Comparison of ENCODE assay signal across 18 cellular contexts in genomic region chr20:39491711-39492110, GRCh38.
A peak's percentile ranks its signal among the peaks of the same experiment; 100 is the strongest.
DNase-seq lines count a peak whose midpoint lies in the region; TF ChIP-seq lines count a peak whose summit lies in the region.
"Had no signal": no experiment of that assay in that cellular context is flagged by ENCODE, and none has a peak within 500 bp of the region (broad histone marks: within the 10 kb centered on the region; RNA-seq: fewer than 3 reads in every experiment).

No MANE protein-coding gene starts in this region.

- H3K27me3 ChIP-seq in Karpas-422 (ENCODE audit: low read length) (no peaks in the 10 kb centered on the region), endodermal cell (ENCODE audit: control insufficient read depth, insufficient read depth, low read length, poor library complexity, severe bottlenecking) (no peaks in the 10 kb centered on the region)
- H3K27me3 ChIP-seq: BLaER1 treated with 17β-estradiol and CSF1 and Interleukin-3, amounts not matched to agents 10 nM and 100 nM had no signal

- H3K36me3 ChIP-seq in Karpas-422 (ENCODE audit: insufficient read depth, low read length): no peaks in the 10 kb centered on the region
- no peaks in the 10 kb centered on the region for H3K36me3 ChIP-seq in endodermal cell (ENCODE audit: control insufficient read depth, insufficient read depth, low read length)
- H3K36me3 ChIP-seq: BLaER1 treated with 17β-estradiol and CSF1 and Interleukin-3, amounts not matched to agents 10 nM and 100 nM had no signal

- H3K4me3 Mint-ChIP-seq in endodermal cell: no peak overlapping the region
- H3K4me3 Mint-ChIP-seq: B cell; CD4-positive, alpha-beta T cell; CD8-positive, alpha-beta T cell had no signal

- DNase-seq in Karpas-422 (peak; percentile 2), endodermal cell (no peak), left kidney (ENCODE audit: low read depth, low spot score) (peak; percentile 21), GF-D8 (lab: John Stamatoyannopoulos, UW) (no peak), activated T-cell treated with anti-CD3 and anti-CD28 coated beads for 4 hours (no peak)
- DNase-seq in activated naive CD4-positive, alpha-beta T cell (lab: John Stamatoyannopoulos, UW): no peak
- DNase-seq: AML-193; Caco-2; Calu3; CD4-positive, alpha-beta T cell; CD8-positive, alpha-beta T cell; DMS79 treated with DMSO at 0.1 percent for 48 hours had no signal

- H3K9me2 ChIP-seq in Karpas-422 (replicated peaks; ENCODE audit: insufficient read depth, low read length): no peaks in the 10 kb centered on the region

- H3K4me2 ChIP-seq in Karpas-422 (ENCODE audit: low read depth, low read length, poor library complexity, severe bottlenecking): no peak overlapping the region
- H3K4me2 ChIP-seq: A549; BLaER1 treated with 17β-estradiol and CSF1 and Interleukin-3, amounts not matched to agents 10 nM and 100 nM had no signal

- peaks cover 5% of the 10 kb centered on the region for H3K27me3 Mint-ChIP-seq in endodermal cell (ENCODE audit: insufficient read depth)

- H3K9me3 ChIP-seq in Karpas-422 (ENCODE audit: low read length): no peaks in the 10 kb centered on the region
- peaks cover 6% of the 10 kb centered on the region for H3K9me3 ChIP-seq in endodermal cell (ENCODE audit: control insufficient read depth, low read length)
- H3K9me3 ChIP-seq: A549; BLaER1 treated with 17β-estradiol and CSF1 and Interleukin-3, amounts not matched to agents 10 nM and 100 nM; Caco-2 had no signal

- WGBS in endodermal cell (ENCODE audit: insufficient coverage in 1 of 2, insufficient read length in 1 of 2), 2 experiments: 100% methylated on average over 1 of the region's 1 CpG; no CpG with 5 or more reads in 1 of the 2 experiments

- H3K36me3 Mint-ChIP-seq in endodermal cell (ENCODE audit: low read depth): no peaks in the 10 kb centered on the region
- H3K36me3 Mint-ChIP-seq: CD8-positive, alpha-beta T cell had no signal

- no peaks in the 10 kb centered on the region for H3K79me2 ChIP-seq in Karpas-422 (ENCODE audit: low read length)

- no peak for TF ChIP-seq CTCF in endodermal cell (conservative IDR thresholded peaks at IDR 0.05)

- H2AFZ ChIP-seq in Karpas-422 (ENCODE audit: low read length): no peak overlapping the region

- H3K4me1 ChIP-seq in Karpas-422 (ENCODE audit: low read length) (no peaks in the 10 kb centered on the region), endodermal cell (ENCODE audit: control insufficient read depth, insufficient read depth, low read length) (no peaks in the 10 kb centered on the region)
- H3K4me1 ChIP-seq: A549; BLaER1 treated with 17β-estradiol and CSF1 and Interleukin-3, amounts not matched to agents 10 nM and 100 nM; Caco-2 had no signal

- H4K20me1 ChIP-seq in Karpas-422 (ENCODE audit: insufficient read depth, low read depth, low read length): no peaks in the 10 kb centered on the region
- H4K20me1 ChIP-seq: BLaER1 treated with 17β-estradiol and CSF1 and Interleukin-3, amounts not matched to agents 10 nM and 100 nM had no signal

- H3K27ac Mint-ChIP-seq in endodermal cell: no peak overlapping the region
- H3K27ac Mint-ChIP-seq: B cell; CD4-positive, alpha-beta T cell; CD8-positive, alpha-beta T cell had no signal

- H3K4me1 Mint-ChIP-seq in endodermal cell: no peaks in the 10 kb centered on the region
- H3K4me1 Mint-ChIP-seq: B cell had no signal

- no peak overlapping the region for H3K27ac ChIP-seq in Karpas-422 (ENCODE audit: low read length)
- H3K27ac ChIP-seq in endodermal cell (ENCODE audit: low read depth, low read length): peak overlapping the region; percentile 48
- H3K27ac ChIP-seq: 22Rv1; A549; BLaER1 treated with 17β-estradiol and CSF1 and Interleukin-3, amounts not matched to agents 10 nM and 100 nM; C4-2B had no signal

- H3K9me3 Mint-ChIP-seq in endodermal cell: no peaks in the 10 kb centered on the region

- H3K9ac ChIP-seq in Karpas-422 (ENCODE audit: low read length): no peak overlapping the region
- H3K9ac ChIP-seq in endodermal cell (ENCODE audit: extremely low read depth, low read length, poor library complexity, severe bottlenecking): no peak overlapping the region
- H3K9ac ChIP-seq: BLaER1 treated with 17β-estradiol and CSF1 and Interleukin-3, amounts not matched to agents 10 nM and 100 nM had no signal

- H3K4me3 ChIP-seq in Karpas-422 (ENCODE audit: low read length): no peak overlapping the region
- no peak overlapping the region for H3K4me3 ChIP-seq in endodermal cell (ENCODE audit: low read length)
- H3K4me3 ChIP-seq: A549; BLaER1 treated with 17β-estradiol and CSF1 and Interleukin-3, amounts not matched to agents 10 nM and 100 nM; GM12878 had no signal

Comparison
In these comparisons a context has a peak if more than half of its experiments do, and no peak if none do; other contexts are left out.
1. DNase-seq: peak in Karpas-422 (single experiment) and left kidney (single experiment); none in endodermal cell (single experiment), GF-D8 (single experiment), activated T-cell treated with anti-CD3 and anti-CD28 coated beads for 4 hours (single experiment) and activated naive CD4-positive, alpha-beta T cell (0 of 4).